10 cellular contexts compared by ENCODE assay signal in genomic region chr1:112359961-112360767, GRCh38. TPM values are rescaled to one million over a fixed set of nuclear protein-coding genes. Genes with fewer than 3 reads are reported as not detected.
A peak's percentile ranks its signal among the peaks of the same experiment; 100 is the strongest.
DNase-seq lines count a peak whose midpoint lies in the region; ATAC-seq and TF ChIP-seq lines count a peak whose summit lies in the region.
"Had no signal": no experiment of that assay in that cellular context is flagged by ENCODE, and none has a peak within 500 bp of the region (broad histone marks: within the 10 kb centered on the region; RNA-seq: fewer than 3 reads in every experiment).

No MANE protein-coding gene starts in this region.

- H3K27ac ChIP-seq in breast epithelium: peak overlapping the region; percentile 89 to 99

- H3K9me3 ChIP-seq in breast epithelium: no peaks in the 10 kb centered on the region

- in situ Hi-C loops in GM13977 (cut with MboI; ENCODE audit: low pct_unique_long_range_greater_than_20kb, low sequenced_read_pairs, unreplicated experiment): no loop called here

- TF ChIP-seq POLR2A in breast epithelium (IDR thresholded peaks at IDR 0.05): no peak

- TF ChIP-seq CTCF in breast epithelium (IDR thresholded peaks at IDR 0.05) (peak in 2 of 3 donors; percentile 38 to 43), GM13977 (IDR thresholded peaks at IDR 0.05; ENCODE audit: extremely low read depth, insufficient read depth, missing control alignments) (no peak)

- peak; percentile 94 for DNase-seq in EH (ENCODE audit: low read depth)
- DNase-seq in breast epithelium (ENCODE audit: low spot score in 2 of 2): peak; percentile 56 to 88
- DNase-seq in iPS-NIHi11 (ENCODE audit: low spot score): peak; percentile 33
- DNase-seq in sciatic nerve (ENCODE audit: low spot score): peak; percentile 70
- no peak for DNase-seq in GM13977 (ENCODE audit: low spot score)
- DNase-seq in cortex of kidney (lab: John Stamatoyannopoulos, UW): no peak
- no peak for DNase-seq in RKO (ENCODE audit: low spot score)
- DNase-seq: naive thymus-derived CD8-positive, alpha-beta T cell; T-cell had no signal

- peak; percentile 85 for ATAC-seq in sciatic nerve
- ATAC-seq in GM18502 (IDR thresholded peaks at IDR 0.05; ENCODE audit: poor library complexity, unreplicated experiment): no peak
- ATAC-seq: naive thymus-derived CD8-positive, alpha-beta T cell; T-cell had no signal

- intact Hi-C loops in breast epithelium (cut with DNase I; ENCODE audit: low total_unique reads) (no loop called here), sciatic nerve (cut with DNase I) (no loop called here)

- H3K4me3 ChIP-seq in breast epithelium: peak overlapping the region; percentile 40 to 59 (median 44)

- no peaks in the 10 kb centered on the region for H3K36me3 ChIP-seq in breast epithelium

- H3K4me1 ChIP-seq in breast epithelium: peaks cover 7 to 18% of the 10 kb centered on the region in 2 donors

- H3K27me3 ChIP-seq in breast epithelium: no peaks in the 10 kb centered on the region

RNA-seq across cellular contexts. Expression of gene CTTNBP2NL, which starts 35.9 kb away (rescaled TPM):
- 10 to 100 TPM; 24.1 to 30.4 (median 25.9) TPM for total RNA-seq in breast epithelium
- total RNA-seq in sciatic nerve: 63.4 TPM

Comparison
In these comparisons a context has a peak if more than half of its experiments do, and no peak if none do; other contexts are left out.
1. DNase-seq: peak in EH (single experiment), breast epithelium (2 of 2), iPS-NIHi11 (single experiment) and sciatic nerve (single experiment); none in GM13977 (single experiment), cortex of kidney (single experiment) and RKO (single experiment).